Comparison of ENCODE assay signal across 16 cellular contexts in the genomic region with DNA sequence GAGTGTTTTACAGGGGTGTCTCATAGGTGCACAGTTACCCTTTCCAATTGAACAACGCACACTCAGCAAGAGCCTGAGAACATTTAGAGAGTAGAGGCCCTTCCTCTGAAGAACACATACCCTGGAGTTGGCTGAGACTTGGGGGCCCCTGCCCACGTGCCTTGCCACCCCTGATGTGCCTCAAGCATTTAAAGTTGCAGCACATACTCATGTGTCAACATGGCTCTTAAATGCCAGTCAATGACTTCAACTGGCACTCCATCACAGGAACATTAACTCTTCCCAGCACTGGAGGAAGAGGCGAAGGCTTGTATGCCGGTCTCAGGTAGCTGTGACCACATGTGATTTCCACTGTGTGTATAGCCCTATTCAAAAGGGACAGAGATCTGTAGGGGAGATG.
"Had no signal": no experiment of that assay in that cellular context is flagged by ENCODE, and none has a peak within 500 bp of the region (broad histone marks: within the 10 kb centered on the region; RNA-seq: fewer than 3 reads in every experiment).

No MANE protein-coding gene starts in this region.

- DNase-seq: activated CD4-positive, alpha-beta T cell treated with anti-CD3 and anti-CD28 coated beads for 36 hours; activated CD8-positive, alpha-beta memory T cell treated with anti-CD3 and anti-CD28 coated beads, Interleukin-2, amount 50 U/mL, for 48 hours; activated CD8-positive, alpha-beta T cell treated with anti-CD3 and anti-CD28 coated beads for 36 hours; activated naive CD4-positive, alpha-beta T cell; activated naive CD8-positive, alpha-beta T cell treated with anti-CD3 and anti-CD28 coated beads, Interleukin-2, amount 50 U/mL, for 24 hours; colonic mucosa; esophagus squamous epithelium; foreskin fibroblast; left cardiac atrium; nephron progenitor cell; stimulated activated CD4-positive, alpha-beta T cell treated with anti-CD3 and anti-CD28 coated beads, Interleukin-2, amount 100 ng/mL, for 48 hours; stimulated activated naive CD4-positive, alpha-beta T cell treated with Interleukin-2 at 50 U/mL for 16 hours; T1000; WERI-Rb-1 had no signal

- H3K27ac ChIP-seq: ascending aorta, cardiac muscle cell, colonic mucosa, esophagus squamous epithelium, WERI-Rb-1 had no signal

- ATAC-seq: activated CD4-positive, alpha-beta T cell treated with anti-CD3 and anti-CD28 coated beads for 36 hours; activated CD8-positive, alpha-beta T cell treated with anti-CD3 and anti-CD28 coated beads for 36 hours; activated naive CD8-positive, alpha-beta T cell treated with anti-CD3 and anti-CD28 coated beads, Interleukin-2, amount 50 U/mL, for 24 hours; left cardiac atrium had no signal

- H3K4me1 ChIP-seq: colonic mucosa had no signal

- H3K4me3 ChIP-seq: ascending aorta, cardiac muscle cell, colonic mucosa, esophagus squamous epithelium had no signal

- H3K36me3 ChIP-seq: ascending aorta, cardiac muscle cell, colonic mucosa, esophagus squamous epithelium, WERI-Rb-1 had no signal

- H3K9me3 ChIP-seq: ascending aorta, colonic mucosa, esophagus squamous epithelium had no signal

- H3K27me3 ChIP-seq: ascending aorta, cardiac muscle cell, colonic mucosa, esophagus squamous epithelium had no signal
